ENCODE assay signal across 9 cellular contexts in genomic region chr1:221887091-221887746, GRCh38.
DNase-seq lines count a peak whose midpoint lies in the region; ATAC-seq and TF ChIP-seq lines count a peak whose summit lies in the region.
"Had no signal": no experiment of that assay in that cellular context is flagged by ENCODE, and none has a peak within 500 bp of the region (broad histone marks: within the 10 kb centered on the region; RNA-seq: fewer than 3 reads in every experiment).

No MANE protein-coding gene starts in this region.

- H3K4me1 ChIP-seq in adrenal gland (replicated peaks in 1 of 2), result no peaks in the 10 kb centered on the region

- H3K4me3 ChIP-seq in adrenal gland, result no peak overlapping the region

- CTCF ChIA-PET in activated CD8-positive, alpha-beta T cell treated with anti-CD3 and anti-CD28 coated beads for 36 hours (lab: Charles Lee), result interaction anchor here (0.6 kb wide), 1 partner anchor 9 kb away, joined by 3 read pairs; no protein-coding TSS in a partner anchor
- CTCF ChIA-PET in GM10248 (lab: Yijun Ruan, JAX), result interaction anchor here (1.3 kb wide), 1 partner anchor 330 kb away, joined by 3 read pairs; no protein-coding TSS in a partner anchor

- H3K27ac ChIP-seq in adrenal gland, result no peak overlapping the region

- WGBS in adrenal gland, 4 donors, result 42 to 60% (median 52%) methylated on average over 8 of the region's 8 CpGs

- no peaks in the 10 kb centered on the region for H3K36me3 Mint-ChIP-seq in type B pancreatic cell
- H3K36me3 Mint-ChIP-seq in activated CD8-positive, alpha-beta T cell treated with anti-CD3 and anti-CD28 coated beads for 36 hours (ENCODE audit: low read depth), result no peaks in the 10 kb centered on the region

- POLR2A ChIA-PET in activated CD8-positive, alpha-beta T cell treated with anti-CD3 and anti-CD28 coated beads for 36 hours (lab: Charles Lee), result no interaction called here
- POLR2A ChIA-PET in GM10248 (lab: Yijun Ruan, JAX), result no interaction called here

- intact Hi-C loops in adrenal gland (cut with DNase I), result loop anchor here in 1 of 2 donors (10.0 kb wide), 1 partner anchor 142 kb away; the partner anchor contains the start of gene DUSP10
- intact Hi-C loops in activated CD8-positive, alpha-beta T cell treated with anti-CD3 and anti-CD28 coated beads for 36 hours (cut with micrococcal nuclease), result no loop called here

- H3K9me3 ChIP-seq in adrenal gland (replicated peaks in 1 of 3), result no peaks in the 10 kb centered on the region

- H3K36me3 ChIP-seq in adrenal gland (replicated peaks in 1 of 2), result no peaks in the 10 kb centered on the region

- no peaks in the 10 kb centered on the region for H3K27me3 ChIP-seq in adrenal gland

- DNase-seq in NCI-H2029 (lab: John Stamatoyannopoulos, UW) (peak; percentile 23), NCI-H2029 treated with DMSO at 0.1 percent for 48 hours (lab: John Stamatoyannopoulos, UW) (no peak), adrenal gland (peak; percentile 68 to 90 (median 87)), islet precursor cell (peak; percentile 99), type B pancreatic cell (ENCODE audit: extremely low spot score, unreplicated experiment) (no peak), GM10248 (ENCODE audit: extremely low spot score) (no peak)
- DNase-seq in activated CD8-positive, alpha-beta T cell treated with anti-CD3 and anti-CD28 coated beads for 36 hours, result no peak

- no peak for ATAC-seq in GM18909 (IDR thresholded peaks at IDR 0.05; ENCODE audit: poor library complexity, unreplicated experiment)
- ATAC-seq in activated CD8-positive, alpha-beta T cell treated with anti-CD3 and anti-CD28 coated beads for 36 hours, result no peak
- ATAC-seq: activated CD4-positive, CD25-positive, alpha-beta regulatory T cell treated with anti-CD3 and anti-CD28 coated beads, Interleukin-2, amount 50 U/mL, for 24 hours had no signal

- H3K4me1 Mint-ChIP-seq in type B pancreatic cell (ENCODE audit: unreplicated experiment), result no peaks in the 10 kb centered on the region
- H3K4me1 Mint-ChIP-seq in activated CD8-positive, alpha-beta T cell treated with anti-CD3 and anti-CD28 coated beads for 36 hours (ENCODE audit: low read depth), result peaks cover 3% of the 10 kb centered on the region

- no peak for TF ChIP-seq POLR2A in adrenal gland (IDR thresholded peaks at IDR 0.05)

- peaks cover 3% of the 10 kb centered on the region for H3K27me3 Mint-ChIP-seq in type B pancreatic cell
- peaks cover 12% of the 10 kb centered on the region for H3K27me3 Mint-ChIP-seq in activated CD8-positive, alpha-beta T cell treated with anti-CD3 and anti-CD28 coated beads for 36 hours

- TF ChIP-seq CTCF in adrenal gland (IDR thresholded peaks at IDR 0.05) (no peak), type B pancreatic cell (conservative IDR thresholded peaks at IDR 0.05) (no peak), GM10248 (IDR thresholded peaks at IDR 0.05; ENCODE audit: control extremely low read depth, extremely low read depth, low read depth, missing control alignments) (no peak)
- TF ChIP-seq CTCF in activated CD8-positive, alpha-beta T cell treated with anti-CD3 and anti-CD28 coated beads for 36 hours (IDR thresholded peaks at IDR 0.05), result no peak

- no peak overlapping the region for H3K4me3 Mint-ChIP-seq in type B pancreatic cell
- no peak overlapping the region for H3K4me3 Mint-ChIP-seq in activated CD8-positive, alpha-beta T cell treated with anti-CD3 and anti-CD28 coated beads for 36 hours

- peak overlapping the region; percentile 64 for H3K27ac Mint-ChIP-seq in type B pancreatic cell
- H3K27ac Mint-ChIP-seq in activated CD8-positive, alpha-beta T cell treated with anti-CD3 and anti-CD28 coated beads for 36 hours, result no peak overlapping the region

- H3K9me3 Mint-ChIP-seq in type B pancreatic cell, result no peaks in the 10 kb centered on the region
- no peaks in the 10 kb centered on the region for H3K9me3 Mint-ChIP-seq in activated CD8-positive, alpha-beta T cell treated with anti-CD3 and anti-CD28 coated beads for 36 hours

Comparison
In these comparisons a context has a peak if more than half of its experiments do, and no peak if none do; other contexts are left out.
1. DNase-seq: peak in NCI-H2029 (single experiment), adrenal gland (7 of 7) and islet precursor cell (single experiment); none in NCI-H2029 treated with DMSO at 0.1 percent for 48 hours (single experiment), type B pancreatic cell (single experiment), activated CD8-positive, alpha-beta T cell treated with anti-CD3 and anti-CD28 coated beads for 36 hours (single experiment) and GM10248 (single experiment).